ENCODE assay signal across 8 cellular contexts in the genomic region with DNA sequence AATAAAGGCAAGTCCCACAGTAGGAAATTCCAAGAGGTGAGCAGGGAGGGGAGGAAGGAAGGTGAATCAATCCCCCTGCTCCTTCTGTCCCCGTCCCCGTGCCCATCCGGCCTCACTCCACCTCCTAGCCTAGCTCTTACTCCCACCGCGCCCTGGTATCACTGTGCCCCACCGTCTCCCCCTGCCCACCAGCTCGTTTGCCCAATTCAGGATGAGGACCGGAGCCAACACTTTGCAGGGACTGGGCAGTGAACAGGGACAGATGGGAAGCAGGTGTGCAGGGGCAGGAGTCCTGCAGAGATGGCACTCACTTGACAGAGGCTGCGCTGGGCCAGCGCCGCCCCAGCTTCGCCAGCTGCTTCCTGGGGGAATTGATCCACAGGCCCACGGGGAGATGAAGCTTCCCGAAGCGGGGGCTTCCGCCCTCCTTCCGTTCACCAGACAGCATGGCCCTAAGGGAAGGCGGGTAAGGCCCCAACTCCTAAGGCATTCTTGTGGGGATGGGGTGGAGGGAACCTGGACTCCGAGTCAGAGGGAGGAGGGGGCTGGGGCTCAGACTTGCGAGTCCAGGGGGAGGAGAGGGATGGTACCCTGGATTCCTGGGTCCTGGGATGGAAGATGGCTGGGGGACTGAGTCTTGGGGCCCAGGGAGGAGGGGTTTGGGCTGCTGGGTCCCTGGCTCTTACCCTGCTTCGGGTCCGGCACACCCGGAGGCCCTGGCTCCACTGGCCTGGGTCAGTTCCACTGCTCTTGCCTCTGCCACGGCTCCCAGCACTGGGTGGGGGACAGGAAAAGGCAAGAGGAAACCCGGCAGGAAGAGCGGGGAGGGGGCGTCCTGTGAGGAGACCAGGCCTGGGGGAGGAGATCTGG. TPM values are rescaled to one million over a fixed set of nuclear protein-coding genes. Genes with fewer than 3 reads are reported as not detected.
DNase-seq lines count a peak whose midpoint lies in the region; ATAC-seq, FAIRE-seq and TF ChIP-seq lines count a peak whose summit lies in the region.

A gene with protein sequence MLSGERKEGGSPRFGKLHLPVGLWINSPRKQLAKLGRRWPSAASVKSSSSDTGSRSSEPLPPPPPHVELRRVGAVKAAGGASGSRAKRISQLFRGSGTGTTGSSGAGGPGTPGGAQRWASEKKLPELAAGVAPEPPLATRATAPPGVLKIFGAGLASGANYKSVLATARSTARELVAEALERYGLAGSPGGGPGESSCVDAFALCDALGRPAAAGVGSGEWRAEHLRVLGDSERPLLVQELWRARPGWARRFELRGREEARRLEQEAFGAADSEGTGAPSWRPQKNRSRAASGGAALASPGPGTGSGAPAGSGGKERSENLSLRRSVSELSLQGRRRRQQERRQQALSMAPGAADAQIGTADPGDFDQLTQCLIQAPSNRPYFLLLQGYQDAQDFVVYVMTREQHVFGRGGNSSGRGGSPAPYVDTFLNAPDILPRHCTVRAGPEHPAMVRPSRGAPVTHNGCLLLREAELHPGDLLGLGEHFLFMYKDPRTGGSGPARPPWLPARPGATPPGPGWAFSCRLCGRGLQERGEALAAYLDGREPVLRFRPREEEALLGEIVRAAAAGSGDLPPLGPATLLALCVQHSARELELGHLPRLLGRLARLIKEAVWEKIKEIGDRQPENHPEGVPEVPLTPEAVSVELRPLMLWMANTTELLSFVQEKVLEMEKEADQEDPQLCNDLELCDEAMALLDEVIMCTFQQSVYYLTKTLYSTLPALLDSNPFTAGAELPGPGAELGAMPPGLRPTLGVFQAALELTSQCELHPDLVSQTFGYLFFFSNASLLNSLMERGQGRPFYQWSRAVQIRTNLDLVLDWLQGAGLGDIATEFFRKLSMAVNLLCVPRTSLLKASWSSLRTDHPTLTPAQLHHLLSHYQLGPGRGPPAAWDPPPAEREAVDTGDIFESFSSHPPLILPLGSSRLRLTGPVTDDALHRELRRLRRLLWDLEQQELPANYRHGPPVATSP (minus strand): TSS at position 776 of the 870 bp plus-strand sequence. CDS start 328 bp downstream, at position 448.

- H3K36me3 Mint-ChIP-seq in astrocyte (ENCODE audit: low read depth, unreplicated experiment), result no peaks in the 10 kb centered on the region
- H3K36me3 Mint-ChIP-seq in stimulated activated memory B cell treated with anti-CD40 and anti-IgM and Interleukin-4, amounts not matched to agents 10 μg/mL and 1 μg/mL and 100 μg/mL, for 72 hours, result no peaks in the 10 kb centered on the region

- peak within 1 kb of the TSS; percentile 26 for H3K27ac Mint-ChIP-seq in astrocyte (ENCODE audit: unreplicated experiment)
- no peak within 1 kb of the TSS for H3K27ac Mint-ChIP-seq in stimulated activated memory B cell treated with anti-CD40 and anti-IgM and Interleukin-4, amounts not matched to agents 10 μg/mL and 1 μg/mL and 100 μg/mL, for 72 hours

- H4K20me1 ChIP-seq in astrocyte (ENCODE audit: insufficient read depth, low read length), result no peaks in the 10 kb centered on the region

- no peak for FAIRE-seq in astrocyte (lab: Jason Lieb, UNC)

- H3K36me3 ChIP-seq in HUES6 (ENCODE audit: control insufficient read depth, insufficient read depth, low read length) (no peaks in the 10 kb centered on the region), astrocyte (ENCODE audit: insufficient read depth, low read length) (no peaks in the 10 kb centered on the region), iPS-20b (ENCODE audit: insufficient read depth, low read depth, low read length) (no peaks in the 10 kb centered on the region)

- no peak for TF ChIP-seq POLR2A in GM18505 (IDR thresholded peaks at IDR 0.05; ENCODE audit: borderline replicate concordance, extremely low read depth, insufficient read depth, insufficient read length)

- no peak for DNase-seq in astrocyte (ENCODE audit: low read depth)
- DNase-seq in activated CD4-positive, CD25-positive, alpha-beta regulatory T cell (lab: John Stamatoyannopoulos, UW), result no peak
- DNase-seq in CD1c-positive myeloid dendritic cell (ENCODE audit: extremely low spot score), result no peak

- ATAC-seq in stimulated activated memory B cell treated with anti-CD40 and anti-IgM and Interleukin-4, amounts not matched to agents 10 μg/mL and 1 μg/mL and 100 μg/mL, for 72 hours, result no peak
- no peak for ATAC-seq in HG03439 (IDR thresholded peaks at IDR 0.05; ENCODE audit: unreplicated experiment)
- ATAC-seq in GM18505 (IDR thresholded peaks at IDR 0.05; ENCODE audit: unreplicated experiment), result no peak

- no peak within 1 kb of the TSS for H3K27ac ChIP-seq in HUES6 (ENCODE audit: low read depth, low read length)
- H3K27ac ChIP-seq in astrocyte (ENCODE audit: low read depth, low read length), result no peak within 1 kb of the TSS
- no peak within 1 kb of the TSS for H3K27ac ChIP-seq in iPS-20b (ENCODE audit: low read length)

- peaks cover 4% of the 10 kb centered on the region for H3K9me3 Mint-ChIP-seq in astrocyte (ENCODE audit: unreplicated experiment)
- peaks cover 6% of the 10 kb centered on the region for H3K9me3 Mint-ChIP-seq in stimulated activated memory B cell treated with anti-CD40 and anti-IgM and Interleukin-4, amounts not matched to agents 10 μg/mL and 1 μg/mL and 100 μg/mL, for 72 hours

- H3K9me3 ChIP-seq in HUES6 (ENCODE audit: control insufficient read depth, insufficient read depth, low read depth, low read length) (no peaks in the 10 kb centered on the region), astrocyte (ENCODE audit: insufficient read depth, low read depth, low read length) (no peaks in the 10 kb centered on the region), iPS-20b (ENCODE audit: insufficient read depth, low read depth, low read length) (no peaks in the 10 kb centered on the region)

- peak within 1 kb of the TSS; percentile 62 for H3K4me3 ChIP-seq in HUES6 (ENCODE audit: low read depth, low read length)
- no peak within 1 kb of the TSS for H3K4me3 ChIP-seq in astrocyte (ENCODE audit: insufficient read depth, low read depth, low read length)
- H3K4me3 ChIP-seq in iPS-20b (ENCODE audit: low read length), result peak within 1 kb of the TSS; percentile 63; the same call in 1 of the 2 replicates

- H3K27me3 ChIP-seq in HUES6 (ENCODE audit: control insufficient read depth, insufficient read depth, low read length), result peaks cover 21% of the 10 kb centered on the region
- H3K27me3 ChIP-seq in astrocyte (ENCODE audit: insufficient read depth, low read length), result peaks cover 6% of the 10 kb centered on the region
- H3K27me3 ChIP-seq in iPS-20b (ENCODE audit: insufficient read depth, low read length), result peaks cover 24% of the 10 kb centered on the region

- peaks cover 31% of the 10 kb centered on the region for H3K4me1 ChIP-seq in HUES6 (ENCODE audit: control insufficient read depth, insufficient read depth, low read length)
- H3K4me1 ChIP-seq in astrocyte (ENCODE audit: insufficient read depth, low read length), result peaks cover 4% of the 10 kb centered on the region
- H3K4me1 ChIP-seq in iPS-20b (ENCODE audit: insufficient read depth, low read length), result peaks cover 4% of the 10 kb centered on the region; the same call in 1 of the 2 replicates

- H3K4me3 Mint-ChIP-seq in astrocyte (ENCODE audit: unreplicated experiment), result no peak within 1 kb of the TSS
- H3K4me3 Mint-ChIP-seq in stimulated activated memory B cell treated with anti-CD40 and anti-IgM and Interleukin-4, amounts not matched to agents 10 μg/mL and 1 μg/mL and 100 μg/mL, for 72 hours, result peak within 1 kb of the TSS; percentile 29

- H3K9ac ChIP-seq in HUES6 (ENCODE audit: low read length) (no peak within 1 kb of the TSS), astrocyte (ENCODE audit: low read length) (no peak within 1 kb of the TSS), iPS-20b (ENCODE audit: low read depth, low read length) (no peak within 1 kb of the TSS)

- no peaks in the 10 kb centered on the region for H3K79me2 ChIP-seq in astrocyte (ENCODE audit: insufficient read depth, low read length)

- H3K4me1 Mint-ChIP-seq in astrocyte (ENCODE audit: low read depth, unreplicated experiment), result peaks cover 4% of the 10 kb centered on the region
- H3K4me1 Mint-ChIP-seq in stimulated activated memory B cell treated with anti-CD40 and anti-IgM and Interleukin-4, amounts not matched to agents 10 μg/mL and 1 μg/mL and 100 μg/mL, for 72 hours, result peaks cover 25% of the 10 kb centered on the region

- peak within 1 kb of the TSS; percentile 69 for H2AFZ ChIP-seq in astrocyte (ENCODE audit: low read depth, low read length)

- no peak for TF ChIP-seq CTCF in astrocyte (IDR thresholded peaks at IDR 0.05; ENCODE audit: insufficient read depth, low read depth, low read length)

- peaks cover 13% of the 10 kb centered on the region for H3K27me3 Mint-ChIP-seq in astrocyte (ENCODE audit: low read depth, unreplicated experiment)
- H3K27me3 Mint-ChIP-seq in stimulated activated memory B cell treated with anti-CD40 and anti-IgM and Interleukin-4, amounts not matched to agents 10 μg/mL and 1 μg/mL and 100 μg/mL, for 72 hours, result peaks cover 48% of the 10 kb centered on the region

- H3K4me2 ChIP-seq in astrocyte (ENCODE audit: low read length), result peak within 1 kb of the TSS; percentile 86

RNA-seq across cellular contexts. Expression of the gene that starts here (rescaled TPM):
- 0.26 and 0.68 TPM in 2 replicates for total RNA-seq in astrocyte
